Comparison of ENCODE assay signal across 23 cellular contexts in genomic region chr15:38308797-38309196, GRCh38. TPM values are rescaled to one million over a fixed set of nuclear protein-coding genes. Genes with fewer than 3 reads are reported as not detected.
DNase-seq lines count a peak whose midpoint lies in the region; ATAC-seq and TF ChIP-seq lines count a peak whose summit lies in the region.
"Had no signal": no experiment of that assay in that cellular context is flagged by ENCODE, and none has a peak within 500 bp of the region (broad histone marks: within the 10 kb centered on the region; RNA-seq: fewer than 3 reads in every experiment).

No MANE protein-coding gene starts in this region.

- no peaks in the 10 kb centered on the region for H3K27me3 Mint-ChIP-seq in central memory CD8-positive, alpha-beta T cell
- H3K27me3 Mint-ChIP-seq: stimulated activated naive B cell treated with anti-CD40 and anti-IgM and Interleukin-4, amounts not matched to agents 10 μg/mL and 1 μg/mL and 100 μg/mL, for 72 hours had no signal

- H3K36me3 ChIP-seq in osteoblast (ENCODE audit: insufficient read depth, low read length): no peaks in the 10 kb centered on the region
- H3K36me3 ChIP-seq in WERI-Rb-1: no peaks in the 10 kb centered on the region
- H3K36me3 ChIP-seq in psoas muscle (ENCODE audit: insufficient read depth in 1 of 2, low read depth in 1 of 2): no peaks in the 10 kb centered on the region

- H3K27ac ChIP-seq in osteoblast (ENCODE audit: low read depth, low read length): no peak overlapping the region
- no peak overlapping the region for H3K27ac ChIP-seq in WERI-Rb-1
- no peak overlapping the region for H3K27ac ChIP-seq in psoas muscle
- H3K27ac ChIP-seq: heart right ventricle had no signal

- H3K4me1 ChIP-seq in osteoblast (ENCODE audit: insufficient read depth, low read length) (no peaks in the 10 kb centered on the region), psoas muscle (no peaks in the 10 kb centered on the region)

- H4K20me1 ChIP-seq in osteoblast (ENCODE audit: insufficient read depth, low read length): peaks cover 10% of the 10 kb centered on the region

- TF ChIP-seq CTCF in osteoblast (IDR thresholded peaks at IDR 0.05; ENCODE audit: extremely low read depth, low read depth, low read length) (no peak), WERI-Rb-1 (IDR thresholded peaks at IDR 0.05; ENCODE audit: low read depth, low read length) (no peak), psoas muscle (IDR thresholded peaks at IDR 0.05) (no peak)

- H3K79me2 ChIP-seq in osteoblast (ENCODE audit: insufficient read depth, low read length): peaks cover 96% of the 10 kb centered on the region

- H3K36me3 Mint-ChIP-seq in central memory CD8-positive, alpha-beta T cell (ENCODE audit: insufficient read depth): peaks cover 1% of the 10 kb centered on the region
- H3K36me3 Mint-ChIP-seq: T-cell had no signal

- H3K4me1 Mint-ChIP-seq in central memory CD8-positive, alpha-beta T cell: peaks cover 38% of the 10 kb centered on the region

- no peaks in the 10 kb centered on the region for H3K27me3 ChIP-seq in osteoblast (ENCODE audit: insufficient read depth, low read length)
- H3K27me3 ChIP-seq in WERI-Rb-1 (ENCODE audit: insufficient read depth, low read depth, severe bottlenecking): no peaks in the 10 kb centered on the region
- no peaks in the 10 kb centered on the region for H3K27me3 ChIP-seq in psoas muscle (ENCODE audit: insufficient read depth in 3 of 3, low read length in 2 of 3)
- H3K27me3 ChIP-seq: heart right ventricle, MG63 had no signal

- intact Hi-C loops in psoas muscle (cut with DNase I): loop anchor here in 1 of 2 donors (5.0 kb wide), 1 partner anchor 56 kb away; the partner anchor contains the start of gene SPRED1

- H3K4me2 ChIP-seq in osteoblast (ENCODE audit: insufficient read depth, low read length): no peak overlapping the region

- H3K4me3 ChIP-seq in osteoblast (ENCODE audit: insufficient read depth, low read length): no peak overlapping the region
- H3K4me3 ChIP-seq in WERI-Rb-1 (ENCODE audit: low read depth, low read length): no peak overlapping the region
- H3K4me3 ChIP-seq in psoas muscle: no peak overlapping the region
- H3K4me3 ChIP-seq: heart right ventricle, MG63, mucosa of descending colon had no signal

- peak; percentile 86 for ATAC-seq in GM18867 (IDR thresholded peaks at IDR 0.05; ENCODE audit: unreplicated experiment)
- ATAC-seq in HG03432 (IDR thresholded peaks at IDR 0.05; ENCODE audit: unreplicated experiment): peak; percentile 72
- peak; percentile 61 for ATAC-seq in central memory CD8-positive, alpha-beta T cell (replicated peaks; ENCODE audit: extremely low read depth, poor library complexity, severe bottlenecking)
- ATAC-seq in psoas muscle: no peak
- ATAC-seq: heart right ventricle, mucosa of descending colon, Right ventricle myocardium inferior, T-cell had no signal

- peak overlapping the region; percentile 57 for H3K4me3 Mint-ChIP-seq in central memory CD8-positive, alpha-beta T cell
- H3K4me3 Mint-ChIP-seq: stimulated activated naive B cell treated with anti-CD40 and anti-IgM and Interleukin-4, amounts not matched to agents 10 μg/mL and 1 μg/mL and 100 μg/mL, for 72 hours; T-cell had no signal

- H3K9me3 Mint-ChIP-seq in central memory CD8-positive, alpha-beta T cell: no peaks in the 10 kb centered on the region
- H3K9me3 Mint-ChIP-seq: immature natural killer cell; stimulated activated naive B cell treated with anti-CD40 and anti-IgM and Interleukin-4, amounts not matched to agents 10 μg/mL and 1 μg/mL and 100 μg/mL, for 72 hours; T-cell had no signal

- DNase-seq in activated T-cell treated with anti-CD3 and anti-CD28 coated beads for 24 hours (ENCODE audit: low read depth) (peak; percentile 7), activated T-cell treated with anti-CD3 and anti-CD28 coated beads for 4 hours (no peak), osteoblast (ENCODE audit: insufficient read length, low spot score, missing footprints) (no peak), WERI-Rb-1 (no peak), psoas muscle (no peak)
- DNase-seq in central memory CD8-positive, alpha-beta T cell (ENCODE audit: low spot score in 2 of 2): no peak
- DNase-seq: activated CD8-positive, alpha-beta memory T cell treated with anti-CD3 and anti-CD28 coated beads for 24 hours; activated gamma-delta T cell; C1 segment of cervical spinal cord; caudate nucleus; H7; heart right ventricle; MG63; mucosa of descending colon; NCI-H1694 treated with DMSO at 0.1 percent for 48 hours; NCI-H446 treated with DMSO at 0.1 percent for 48 hours; stimulated activated naive B cell treated with anti-CD40 and anti-IgM and Interleukin-4, amounts not matched to agents 10 μg/mL and 1 μg/mL and 100 μg/mL, for 72 hours; T-cell; trophoblast cell had no signal

- H3K9me3 ChIP-seq in osteoblast (ENCODE audit: low read depth, low read length) (no peaks in the 10 kb centered on the region), WERI-Rb-1 (ENCODE audit: severe bottlenecking) (no peaks in the 10 kb centered on the region), psoas muscle (no peaks in the 10 kb centered on the region)
- H3K9me3 ChIP-seq: heart right ventricle, MG63, mucosa of descending colon had no signal

- WGBS in psoas muscle, 3 donors: 97 to 100% (median 97%) methylated on average over 3 of the region's 3 CpGs

- H2AFZ ChIP-seq in osteoblast (ENCODE audit: low read length): no peak overlapping the region

- H3K27ac Mint-ChIP-seq in central memory CD8-positive, alpha-beta T cell (ENCODE audit: low read depth): peak overlapping the region; percentile 67
- H3K27ac Mint-ChIP-seq: immature natural killer cell; stimulated activated naive B cell treated with anti-CD40 and anti-IgM and Interleukin-4, amounts not matched to agents 10 μg/mL and 1 μg/mL and 100 μg/mL, for 72 hours had no signal

RNA-seq across cellular contexts. Expression of gene SPRED1, which starts 56.2 kb away (rescaled TPM):
- 32.6 and 32.7 TPM in 2 replicates for total RNA-seq in osteoblast
- 1 to 10 TPM; 4.2 to 7.1 (median 5.7) TPM for total RNA-seq in psoas muscle
- 1 to 10 TPM in 2 of 3 donors, under 1 TPM in 1; 0.98 to 2.0 (median 1.8) TPM for polyA plus RNA-seq in psoas muscle

Comparison
In these comparisons a context has a peak if more than half of its experiments do, and no peak if none do; other contexts are left out.
1. ATAC-seq: peak in GM18867 (single experiment), HG03432 (single experiment) and central memory CD8-positive, alpha-beta T cell (single experiment); none in psoas muscle (0 of 4).